In the genomic region with DNA sequence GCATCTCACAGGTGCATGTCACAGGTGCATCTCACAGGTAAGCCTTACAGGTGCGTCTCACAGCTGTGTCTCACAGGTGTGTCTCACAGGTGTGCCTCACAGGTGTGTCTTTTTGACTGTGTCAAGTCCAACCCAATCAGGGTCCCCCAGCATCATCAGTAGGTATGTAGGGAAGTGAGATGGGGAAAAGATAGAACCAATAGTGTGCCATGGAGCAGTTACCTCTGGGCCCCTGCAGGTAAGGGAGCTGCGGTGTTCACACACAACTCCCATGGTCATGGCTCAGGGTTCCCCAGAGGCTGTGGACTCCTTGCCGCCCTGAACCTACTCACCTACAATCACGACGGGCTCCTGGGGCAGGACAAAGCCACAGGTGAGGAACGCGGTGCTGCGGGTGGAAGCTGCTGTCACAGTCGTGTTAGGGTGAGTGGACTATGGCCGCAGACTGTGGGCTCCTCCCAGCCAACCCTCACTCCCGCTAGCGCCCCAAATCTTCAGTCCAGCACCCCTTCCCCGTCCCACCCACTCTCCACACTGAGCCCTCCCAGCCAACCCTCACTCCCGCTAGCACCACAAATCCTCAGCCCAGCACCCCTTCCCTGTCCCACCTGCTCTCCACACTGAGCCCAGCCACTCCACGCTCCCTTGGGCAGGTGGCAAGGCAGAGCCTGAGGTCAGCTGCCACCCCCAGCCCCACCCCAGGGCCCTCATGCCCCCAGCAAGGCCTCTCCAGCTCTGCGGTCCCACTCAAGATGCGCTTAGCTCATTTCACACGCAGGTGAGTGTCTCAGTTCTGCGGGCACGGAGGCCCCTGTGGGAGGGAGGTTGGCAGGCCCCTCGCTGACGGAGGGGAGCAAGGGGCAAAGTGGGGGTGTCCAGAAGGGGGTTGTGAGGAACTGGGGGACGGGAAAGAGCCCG, we compare ENCODE assay signal across 15 cellular contexts. TPM values are rescaled to one million over a fixed set of nuclear protein-coding genes. Genes with fewer than 3 reads are reported as not detected.
DNase-seq lines count a peak whose midpoint lies in the region; ATAC-seq and TF ChIP-seq lines count a peak whose summit lies in the region.
"Had no signal": no experiment of that assay in that cellular context is flagged by ENCODE, and none has a peak within 500 bp of the region (broad histone marks: within the 10 kb centered on the region; RNA-seq: fewer than 3 reads in every experiment).

No MANE protein-coding gene starts in this region.

- no peak overlapping the region for H3K23ac ChIP-seq in H9 (ENCODE audit: insufficient read length, low read depth, low read length)

- H3K18ac ChIP-seq in H9 (ENCODE audit: insufficient read length, low read depth, low read length): no peak overlapping the region

- H4K91ac ChIP-seq in H9 (ENCODE audit: insufficient read length, low read depth, low read length): no peak overlapping the region

- H3K56ac ChIP-seq in H9 (ENCODE audit: insufficient read length, low read depth, low read length): no peak overlapping the region

- H3K4ac ChIP-seq in H9 (ENCODE audit: low read depth, low read length): no peak overlapping the region

- H3K79me1 ChIP-seq in H9 (ENCODE audit: insufficient read depth, low read depth, low read length, poor library complexity, severe bottlenecking): no peaks in the 10 kb centered on the region

- TF ChIP-seq CTCF in H9 (conservative IDR thresholded peaks at IDR 0.05): no peak
- no peak for TF ChIP-seq CTCF in spleen (IDR thresholded peaks at IDR 0.05 in 8 of 11, conservative IDR thresholded peaks at IDR 0.05 in 3 of 11)

- no peaks in the 10 kb centered on the region for H3K9me3 ChIP-seq in H9 (ENCODE audit: control insufficient read depth, low read depth, low read length)
- no peaks in the 10 kb centered on the region for H3K9me3 ChIP-seq in spleen
- no peaks in the 10 kb centered on the region for H3K9me3 ChIP-seq in Karpas-422 (ENCODE audit: low read length)
- H3K9me3 ChIP-seq: MG63 had no signal

- TF ChIP-seq POLR2A in spleen (IDR thresholded peaks at IDR 0.05): no peak

- H3K36me3 Mint-ChIP-seq in H9 (ENCODE audit: insufficient read depth in 1 of 3, low read depth in 3 of 3): no peaks in the 10 kb centered on the region; a peak in 1 of 7 replicates

- H2BK5ac ChIP-seq in H9 (ENCODE audit: insufficient read length, low read length): no peak overlapping the region

- no peaks in the 10 kb centered on the region for H4K20me1 ChIP-seq in H9 (ENCODE audit: control insufficient read depth, insufficient read depth, insufficient read length)
- H4K20me1 ChIP-seq in Karpas-422 (ENCODE audit: insufficient read depth, low read depth, low read length): no peaks in the 10 kb centered on the region

- H3K36me3 ChIP-seq in spleen (no peaks in the 10 kb centered on the region), Karpas-422 (ENCODE audit: insufficient read depth, low read length) (no peaks in the 10 kb centered on the region)
- H3K36me3 ChIP-seq: MG63 had no signal

- H3K4me2 ChIP-seq in H9 (ENCODE audit: insufficient read depth, insufficient read length, low read length): no peak overlapping the region
- H3K4me2 ChIP-seq in Karpas-422 (ENCODE audit: low read depth, low read length, poor library complexity, severe bottlenecking): no peak overlapping the region
- H3K4me2 ChIP-seq: KMS-11 had no signal

- H4K8ac ChIP-seq in H9 (replicated peaks; ENCODE audit: insufficient read length, low read depth, low read length): no peak overlapping the region

- no peak for ATAC-seq in GM19395 (IDR thresholded peaks at IDR 0.05; ENCODE audit: unreplicated experiment)

- H3K4me1 Mint-ChIP-seq in H9: peaks cover 9 to 20% of the 10 kb centered on the region in 2 experiments

- no peak overlapping the region for H2AK5ac ChIP-seq in H9 (ENCODE audit: insufficient read length, low read length)

- H3K27me3 ChIP-seq in H9 (ENCODE audit: insufficient read depth, low read length) (no peaks in the 10 kb centered on the region; the same call in 1 of the 2 replicates), spleen (replicated peaks in 1 of 7) (peaks cover 0 to 45% (median 0%) of the 10 kb centered on the region in 7 donors), Karpas-422 (ENCODE audit: low read length) (no peaks in the 10 kb centered on the region)
- H3K27me3 ChIP-seq: MG63 had no signal

- peak; percentile 51 for DNase-seq in activated effector memory CD4-positive, alpha-beta T cell treated with anti-CD3 and anti-CD28 coated beads, Interleukin-2, amount 50 U/mL, for 16 hours
- DNase-seq in activated effector memory CD4-positive, alpha-beta T cell treated with Interleukin-2 at 50 U/mL for 16 hours: no peak
- DNase-seq in H9 (peak; percentile 18), iPS-NIHi7 (ENCODE audit: extremely low spot score) (peak; percentile 6), spleen (peak; percentile 60), Karpas-422 (no peak)
- DNase-seq in activated T-cell treated with anti-CD3 and anti-CD28 coated beads, Interleukin-2, amount 50 U/mL, for 48 hours: no peak
- DNase-seq: C1 segment of cervical spinal cord, MG63, NCI-H1092 treated with DMSO at 0.1 percent for 48 hours, NCI-H1694, SIG-M5 had no signal

- H3K14ac ChIP-seq in H9 (ENCODE audit: insufficient read depth, low read length): no peak overlapping the region

- H3K9me2 ChIP-seq in Karpas-422 (replicated peaks; ENCODE audit: insufficient read depth, low read length): no peaks in the 10 kb centered on the region

- H3K4me3 ChIP-seq in spleen (no peak overlapping the region), Karpas-422 (ENCODE audit: low read length) (no peak overlapping the region)
- H3K4me3 ChIP-seq: MG63 had no signal

- WGBS in H9 (ENCODE audit: extremely low coverage, insufficient read length, low lambda C conversion rate): no CpG with 5 or more reads among the region's 24 CpGs
- 78 to 83% (median 81%) methylated on average over 24 of the region's 24 CpGs for WGBS in spleen, 5 donors

- H3K27ac Mint-ChIP-seq in H9: no peak overlapping the region

- H2AFZ ChIP-seq in H9 (ENCODE audit: low read length): no peak overlapping the region
- no peak overlapping the region for H2AFZ ChIP-seq in Karpas-422 (ENCODE audit: low read length)

- no peak overlapping the region for H3K4me3 Mint-ChIP-seq in H9

- H3K9ac ChIP-seq in H9 (ENCODE audit: extremely low read depth, insufficient read length, low read length) (no peak overlapping the region), Karpas-422 (ENCODE audit: low read length) (no peak overlapping the region)
- H3K9ac ChIP-seq: KMS-11 had no signal

- H2BK15ac ChIP-seq in H9 (ENCODE audit: low read depth, low read length): no peak overlapping the region

- no peak overlapping the region for H2BK12ac ChIP-seq in H9 (ENCODE audit: insufficient read length, low read depth, low read length)

- H4K5ac ChIP-seq in H9 (ENCODE audit: insufficient read length, low read depth, low read length): no peak overlapping the region

- H2BK120ac ChIP-seq in H9 (ENCODE audit: low read depth, low read length, poor library complexity, severe bottlenecking): no peak overlapping the region

- H3K27ac ChIP-seq in H9 (ENCODE audit: insufficient read length, low read depth, low read length): no peak overlapping the region
- H3K27ac ChIP-seq in spleen: no peak overlapping the region
- H3K27ac ChIP-seq in Karpas-422 (ENCODE audit: low read length): no peak overlapping the region
- H3K27ac ChIP-seq: 22Rv1, KMS-11 had no signal

- peaks cover 32% of the 10 kb centered on the region for H3K27me3 Mint-ChIP-seq in H9 (ENCODE audit: low read depth)

- no peak overlapping the region for H2BK20ac ChIP-seq in H9 (ENCODE audit: low read depth, low read length, poor library complexity, severe bottlenecking)

- intact Hi-C loops in spleen (cut with DNase I; ENCODE audit: low total_unique reads): no loop called here

- H3K23me2 ChIP-seq in H9 (ENCODE audit: insufficient read length, low read depth, low read length, poor library complexity, severe bottlenecking): no peaks in the 10 kb centered on the region

- H3K9me3 Mint-ChIP-seq in H9: no peaks in the 10 kb centered on the region; a peak in 1 of 5 replicates

- no peak overlapping the region for H3T11ph ChIP-seq in H9 (ENCODE audit: low read length)

- H3K4me1 ChIP-seq in H9 (ENCODE audit: insufficient read depth, low read length) (no peaks in the 10 kb centered on the region; the same call in 1 of the 2 replicates), spleen (no peaks in the 10 kb centered on the region), Karpas-422 (ENCODE audit: low read length) (no peaks in the 10 kb centered on the region)

- H3K79me2 ChIP-seq in H9 (ENCODE audit: insufficient read depth, low read length) (no peaks in the 10 kb centered on the region), Karpas-422 (ENCODE audit: low read length) (no peaks in the 10 kb centered on the region)

RNA-seq across cellular contexts. Expression of a gene that starts 2.1 kb away (rescaled TPM):
- 10.2 and 10.8 TPM in 2 replicates for total RNA-seq in H9 (2021)
- total RNA-seq in spleen: 10 to 100 TPM in 6 of 7 donors, 1 to 10 TPM in 1; 10.0 to 19.8 (median 15.8) TPM
- polyA plus RNA-seq in spleen: 1 to 10 TPM; 4.4 to 7.7 (median 6.1) TPM
- total RNA-seq in Karpas-422 (2014; rRNA removed; shearing (Covaris generic); ENCODE audit: low replicate concordance): not detected in 2 replicates

RNA-seq across cellular contexts. Expression of a gene that starts 47.2 kb away (rescaled TPM):
- total RNA-seq in H9 (2021) (0.09 TPM in 1 of 2 replicates, not detected in the other), spleen (not detected)
- polyA plus RNA-seq in spleen: not detected
- total RNA-seq in Karpas-422 (2014; rRNA removed; shearing (Covaris generic); ENCODE audit: low replicate concordance): not detected in 2 replicates

RNA-seq across cellular contexts. Expression of a gene that starts 50.8 kb away (rescaled TPM):
- total RNA-seq in H9 (2021) (425 and 433 TPM in 2 replicates), spleen (100 to 1,000 TPM in 4 of 7 donors, 10 to 100 TPM in 3; 51.7 to 187 (median 160) TPM)
- polyA plus RNA-seq in spleen: 100 to 1,000 TPM; 444 to 497 (median 461) TPM
- total RNA-seq in Karpas-422 (2014; rRNA removed; shearing (Covaris generic); ENCODE audit: low replicate concordance): 334 and 357 TPM in 2 replicates

RNA-seq across cellular contexts. Expression of a gene that starts 51.1 kb away (rescaled TPM):
- total RNA-seq in H9 (2021) (18.0 and 18.4 TPM in 2 replicates), spleen (10 to 100 TPM in 6 of 7 donors, 1 to 10 TPM in 1; 9.2 to 28.2 (median 14.6) TPM)
- polyA plus RNA-seq in spleen: 10 to 100 TPM; 18.9 to 32.6 (median 20.0) TPM
- total RNA-seq in Karpas-422 (2014; rRNA removed; shearing (Covaris generic); ENCODE audit: low replicate concordance): 50.5 and 72.2 TPM in 2 replicates

Comparison
In these comparisons a context has a peak if more than half of its experiments do, and no peak if none do; other contexts are left out.
1. DNase-seq: peak in activated effector memory CD4-positive, alpha-beta T cell treated with anti-CD3 and anti-CD28 coated beads, Interleukin-2, amount 50 U/mL, for 16 hours (single experiment), H9 (single experiment), iPS-NIHi7 (single experiment) and spleen (single experiment); none in activated effector memory CD4-positive, alpha-beta T cell treated with Interleukin-2 at 50 U/mL for 16 hours (single experiment), Karpas-422 (single experiment) and activated T-cell treated with anti-CD3 and anti-CD28 coated beads, Interleukin-2, amount 50 U/mL, for 48 hours (0 of 2).
2. RNA of a gene that starts 2.1 kb away (total RNA-seq): 10.0 to 19.8 TPM in spleen and 10.2 to 10.8 TPM in H9; not detected in Karpas-422; every median in the first group is over 10 times any median in the second.